In the genomic region with DNA sequence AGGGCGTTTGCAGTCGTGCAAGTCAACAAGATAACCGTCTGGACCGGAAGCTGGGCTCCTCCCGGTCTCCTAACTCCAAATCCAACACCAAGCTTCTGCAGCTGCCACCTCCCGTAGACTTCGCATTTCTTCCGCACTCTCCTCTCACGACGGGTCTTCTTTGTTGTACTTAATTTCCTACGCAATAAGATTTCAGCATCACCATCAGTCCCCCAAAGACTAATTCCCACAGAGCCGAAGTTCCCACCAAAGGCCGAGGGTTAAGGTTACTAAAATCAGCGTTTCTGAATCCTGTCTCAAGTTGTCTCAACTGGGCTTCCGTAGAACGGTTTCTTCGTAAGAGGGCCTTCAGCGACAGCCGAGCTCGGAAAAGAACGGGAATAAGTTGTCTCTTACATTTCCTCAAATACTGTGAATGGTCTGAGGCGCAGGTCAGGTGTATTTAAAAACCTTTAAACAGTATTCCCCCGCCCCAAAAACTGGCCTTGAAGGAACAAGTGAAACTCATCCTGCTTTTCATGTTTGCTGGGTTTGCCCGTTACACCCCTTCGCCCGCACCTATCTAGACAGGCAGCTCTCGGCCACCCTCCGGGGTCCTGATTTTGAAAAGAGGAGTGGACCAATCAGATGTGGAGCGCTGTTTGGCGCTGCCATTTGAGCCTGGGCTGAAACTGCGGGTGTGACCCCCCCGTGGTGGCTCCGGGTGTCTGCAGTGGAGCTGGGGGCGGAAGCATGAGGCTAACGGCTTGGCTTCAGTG, we compare ENCODE assay signal across 8 cellular contexts.
A peak's percentile ranks its signal among the peaks of the same experiment; 100 is the strongest.
DNase-seq lines count a peak whose midpoint lies in the region; ATAC-seq, FAIRE-seq and TF ChIP-seq lines count a peak whose summit lies in the region.
"Not testable (repeated sequence)": the region's sequence is repeated elsewhere in the genome, so short reads cannot be mapped to it uniquely, and the experiment has no call there.

TSS of gene ARHGAP11B (plus strand) at position 693 of the 758 bp plus-strand sequence.

- intact Hi-C loops in CD14-positive monocyte (cut with micrococcal nuclease): not testable (repeated sequence)

- ATAC-seq in GM19372 (IDR thresholded peaks at IDR 0.05; ENCODE audit: low read depth, unreplicated experiment) (peak; percentile 89), HG03175 (IDR thresholded peaks at IDR 0.05; ENCODE audit: unreplicated experiment) (peak; percentile 94), SK-N-SH treated with all-trans-retinoic acid at 6 μM for 48 hours (peak; percentile 90), naive B cell (ENCODE audit: low read depth in 2 of 2) (peak; percentile 92 to 94)
- peak; percentile 96 for ATAC-seq in activated naive CD8-positive, alpha-beta T cell treated with anti-CD3 and anti-CD28 coated beads, Interleukin-2, amount 10 ng/mL, durations not matched to agents 7 days and 5 days (ENCODE audit: low read depth)

- not testable (repeated sequence) for H3K9me3 Mint-ChIP-seq in CD14-positive monocyte; activated naive CD8-positive, alpha-beta T cell treated with anti-CD3 and anti-CD28 coated beads, Interleukin-2, amount 10 ng/mL, durations not matched to agents 7 days and 5 days; naive B cell

- H3K36me3 Mint-ChIP-seq in CD14-positive monocyte, naive B cell: not testable (repeated sequence)
- peaks cover 13% of the 10 kb centered on the region for H3K36me3 Mint-ChIP-seq in activated naive CD8-positive, alpha-beta T cell treated with anti-CD3 and anti-CD28 coated beads, Interleukin-2, amount 10 ng/mL, durations not matched to agents 7 days and 5 days

- peak within 1 kb of the TSS; percentile 98 to 99 for H3K4me3 Mint-ChIP-seq in CD14-positive monocyte
- peak within 1 kb of the TSS; percentile 97 for H3K4me3 Mint-ChIP-seq in activated naive CD8-positive, alpha-beta T cell treated with anti-CD3 and anti-CD28 coated beads, Interleukin-2, amount 10 ng/mL, durations not matched to agents 7 days and 5 days
- peak within 1 kb of the TSS; percentile 90 to 100 (median 99) for H3K4me3 Mint-ChIP-seq in naive B cell

- H3K4me1 Mint-ChIP-seq in CD14-positive monocyte (peaks cover 20% of the 10 kb centered on the region), naive B cell (peaks cover 12 to 17% (median 16%) of the 10 kb centered on the region in 3 donors)
- peaks cover 14% of the 10 kb centered on the region for H3K4me1 Mint-ChIP-seq in activated naive CD8-positive, alpha-beta T cell treated with anti-CD3 and anti-CD28 coated beads, Interleukin-2, amount 10 ng/mL, durations not matched to agents 7 days and 5 days

- not testable (repeated sequence) for H3K27me3 Mint-ChIP-seq in CD14-positive monocyte (ENCODE audit: low read depth in 3 of 3); activated naive CD8-positive, alpha-beta T cell treated with anti-CD3 and anti-CD28 coated beads, Interleukin-2, amount 10 ng/mL, durations not matched to agents 7 days and 5 days; naive B cell

- not testable (repeated sequence) for TF ChIP-seq CTCF in CD14-positive monocyte (IDR thresholded peaks at IDR 0.05)

- POLR2A ChIA-PET in activated naive CD8-positive, alpha-beta T cell treated with anti-CD3 and anti-CD28 coated beads, Interleukin-2, amount 10 ng/mL, durations not matched to agents 7 days and 5 days (lab: Charles Lee): interaction anchor here (1.4 kb wide), 1 partner anchor 366 kb away, joined by 3 read pairs; no protein-coding TSS in a partner anchor

- FAIRE-seq in frontal cortex (lab: Jason Lieb, UNC): not testable (repeated sequence)

- H3K27ac Mint-ChIP-seq in CD14-positive monocyte: peak within 1 kb of the TSS; percentile 94 to 98 (median 97)
- H3K27ac Mint-ChIP-seq in activated naive CD8-positive, alpha-beta T cell treated with anti-CD3 and anti-CD28 coated beads, Interleukin-2, amount 10 ng/mL, durations not matched to agents 7 days and 5 days: peak within 1 kb of the TSS; percentile 94
- peak within 1 kb of the TSS; percentile 93 to 98 (median 96) for H3K27ac Mint-ChIP-seq in naive B cell

- peak; percentile 93 for DNase-seq in CD14-positive monocyte (ENCODE audit: low spot score)
- DNase-seq in activated naive CD8-positive, alpha-beta T cell treated with anti-CD3 and anti-CD28 coated beads, Interleukin-2, amount 10 ng/mL, durations not matched to agents 7 days and 5 days: peak; percentile 93
- peak; percentile 63 to 65 for DNase-seq in frontal cortex (ENCODE audit: low spot score in 2 of 2)
- peak; percentile 96 for DNase-seq in naive B cell
- DNase-seq in stimulated activated CD8-positive, alpha-beta memory T cell treated with anti-CD3 and anti-CD28 coated beads, Interleukin-15, amount 100 ng/mL, for 4 hours (ENCODE audit: low read depth in 2 of 2): peak; percentile 81 to 90

TF ChIP-seq in SK-N-SH treated with all-trans-retinoic acid at 6 μM for 48 hours, 23 proteins besides CTCF, POLR2A, EP300 and RAD21:
- TF ChIP-seq PATZ1 (CRISPR knock-in tag; IDR thresholded peaks at IDR 0.05; ENCODE audit: borderline replicate concordance): peak; percentile 70; the same call in 1 of the 2 replicates

Comparison
In these comparisons a context has a peak if more than half of its experiments do, and no peak if none do; other contexts are left out.
1. Peak in every context shown above with its lines: DNase-seq and ATAC-seq.